Comparison of ENCODE assay signal across 11 cellular contexts in the genomic region with DNA sequence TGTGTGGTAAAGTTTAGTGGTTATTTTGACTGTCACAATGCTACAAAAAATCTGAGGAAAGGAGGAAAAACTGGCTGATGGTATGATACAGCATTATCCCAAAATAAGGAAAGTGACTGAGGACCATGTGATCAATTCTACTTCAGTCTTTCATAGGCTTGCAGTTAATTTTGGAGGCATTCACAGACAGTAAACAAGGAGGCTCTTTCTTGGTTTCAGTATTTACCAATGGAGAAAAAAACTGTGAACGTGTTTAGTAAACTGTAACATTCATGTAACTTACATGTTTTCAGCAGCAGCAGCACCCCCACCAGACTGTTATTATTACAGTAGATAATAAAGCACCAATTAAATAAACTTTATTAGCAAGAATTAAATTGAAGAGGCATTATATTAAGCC. TPM values are rescaled to one million over a fixed set of nuclear protein-coding genes. Genes with fewer than 3 reads are reported as not detected.
"Had no signal": no experiment of that assay in that cellular context is flagged by ENCODE, and none has a peak within 500 bp of the region (broad histone marks: within the 10 kb centered on the region; RNA-seq: fewer than 3 reads in every experiment).

No MANE protein-coding gene starts in this region.

- H3K4me3 ChIP-seq: GM23248, HAP-1, K562 had no signal

- H3K4me3 Mint-ChIP-seq: HFFc6 had no signal

- H3K9ac ChIP-seq: GM23248 had no signal

- H2AFZ ChIP-seq: GM23248 had no signal

- H3K4me1 ChIP-seq: HAP-1 had no signal

- FAIRE-seq: HTR-8/SVneo, K562 had no signal

- H3K36me3 ChIP-seq: HAP-1 had no signal

- H3K27ac Mint-ChIP-seq: HFFc6 had no signal

- H3K9me3 ChIP-seq: HAP-1 had no signal

- H3K27ac ChIP-seq: GM23248 had no signal

- ATAC-seq: HCT116, K562 had no signal

- H3K9me3 Mint-ChIP-seq: HFFc6 had no signal

- DNase-seq: GM23248, GOT3, H7, HFFc6, IMR-90, KG1 had no signal

RNA-seq across cellular contexts. Expression of a gene that starts 50.0 kb away (rescaled TPM):
- total RNA-seq: GM23248, H7, HT-29, IMR-90, K562 had no signal
- polyA plus RNA-seq: GM23248, IMR-90, K562 had no signal
